In genomic region chr4:175443547-175443946, GRCh38 we compare ENCODE assay signal across 4 cellular contexts.
TF ChIP-seq lines count a peak whose summit lies in the region.

No MANE protein-coding gene starts in this region.

TF ChIP-seq in SK-N-SH, 30 proteins besides CTCF, POLR2A, EP300 and RAD21:
- no peak for TF ChIP-seq YY1 (IDR thresholded peaks at IDR 0.05; ENCODE audit: low read depth)
- TF ChIP-seq MEF2A (IDR thresholded peaks at IDR 0.05; ENCODE audit: borderline replicate concordance, low read depth) = no peak
- TF ChIP-seq SMC3 (IDR thresholded peaks at IDR 0.05; ENCODE audit: low read depth, low read length) = no peak
- TF ChIP-seq FOXJ3 (CRISPR knock-in tag; IDR thresholded peaks at IDR 0.05) = no peak
- no peak for TF ChIP-seq JUND (IDR thresholded peaks at IDR 0.05)
- no peak for TF ChIP-seq MAX (IDR thresholded peaks at IDR 0.05; ENCODE audit: low read depth)
- TF ChIP-seq ELF1 (IDR thresholded peaks at IDR 0.05) = no peak
- no peak for TF ChIP-seq RXRA (IDR thresholded peaks at IDR 0.05; ENCODE audit: borderline replicate concordance, low read depth)
- TF ChIP-seq GABPA (IDR thresholded peaks at IDR 0.05; ENCODE audit: low read depth) = no peak
- TF ChIP-seq PBX3 (IDR thresholded peaks at IDR 0.05) = no peak
- TF ChIP-seq EZH2phosphoT487 (IDR thresholded peaks at IDR 0.05; ENCODE audit: borderline replicate concordance, low read depth) = no peak
- no peak for TF ChIP-seq SIN3A (IDR thresholded peaks at IDR 0.05; ENCODE audit: borderline replicate concordance, low read depth, low read length)

TF ChIP-seq in SK-N-SH treated with all-trans-retinoic acid at 6 μM for 48 hours, 23 proteins besides CTCF, POLR2A, EP300 and RAD21:
- no peak for TF ChIP-seq TCF4 (CRISPR knock-in tag; IDR thresholded peaks at IDR 0.05; ENCODE audit: borderline replicate concordance)

TF ChIP-seq in H1, 55 proteins besides CTCF, POLR2A, EP300 and RAD21:
- TF ChIP-seq USF2 (IDR thresholded peaks at IDR 0.05; ENCODE audit: low read length) = no peak
- TF ChIP-seq FOSL1 (IDR thresholded peaks at IDR 0.05; ENCODE audit: insufficient read depth, low read depth, low read length) = no peak
- no peak for TF ChIP-seq YY1 (IDR thresholded peaks at IDR 0.05; ENCODE audit: low read depth, low read length)
- TF ChIP-seq BCL11A (IDR thresholded peaks at IDR 0.05; ENCODE audit: low read depth in 2 of 2, low read length in 2 of 2) = no peak
- no peak for TF ChIP-seq RXRA (IDR thresholded peaks at IDR 0.05; ENCODE audit: insufficient read depth, low read depth, low read length)
- no peak for TF ChIP-seq SP1 (IDR thresholded peaks at IDR 0.05; ENCODE audit: low read depth, low read length)
- no peak for TF ChIP-seq TCF12 (IDR thresholded peaks at IDR 0.05; ENCODE audit: low read depth, low read length)
- no peak for TF ChIP-seq MAX (IDR thresholded peaks at IDR 0.05)
- no peak for TF ChIP-seq NRF1 (IDR thresholded peaks at IDR 0.05; ENCODE audit: low read depth, low read length)
- no peak for TF ChIP-seq SUZ12 (IDR thresholded peaks at IDR 0.05; ENCODE audit: low read length)
- TF ChIP-seq BACH1 (IDR thresholded peaks at IDR 0.05; ENCODE audit: low read length) = no peak
- no peak for TF ChIP-seq TEAD4 (IDR thresholded peaks at IDR 0.05; ENCODE audit: low read depth, low read length)
- no peak for TF ChIP-seq GABPA (IDR thresholded peaks at IDR 0.05; ENCODE audit: borderline replicate concordance, insufficient read depth, low read length)

TF ChIP-seq in GM12891, 5 proteins besides CTCF, POLR2A, EP300 and RAD21:
- no peak for TF ChIP-seq SPI1 (IDR thresholded peaks at IDR 0.05; ENCODE audit: low read depth, low read length)
- TF ChIP-seq POU2F2 (IDR thresholded peaks at IDR 0.05; ENCODE audit: low read depth, low read length) = no peak
- no peak for TF ChIP-seq PAX5 (IDR thresholded peaks at IDR 0.05; ENCODE audit: insufficient read depth, low read length, severe bottlenecking)
- no peak for TF ChIP-seq POLR2AphosphoS5 (IDR thresholded peaks at IDR 0.05; ENCODE audit: low read depth, low read length)
- TF ChIP-seq TAF1 (IDR thresholded peaks at IDR 0.05; ENCODE audit: low read depth, low read length) = no peak
